ENCODE assay signal across 1 cellular context in genomic region chr19:14093117-14093784, GRCh38.
TF ChIP-seq lines count a peak whose summit lies in the region.

No MANE protein-coding gene starts in this region.

TF ChIP-seq in HEK293, 187 proteins besides CTCF, POLR2A, EP300 and RAD21 (continued from another document):
- peak; percentile 84; the same call in 1 of the 2 replicates for TF ChIP-seq TRIM28 (IDR thresholded peaks at IDR 0.05; ENCODE audit: borderline replicate concordance, low read length)
- TF ChIP-seq MEIS1 (CRISPR knock-in tag; IDR thresholded peaks at IDR 0.05; ENCODE audit: borderline replicate concordance): no peak
- TF ChIP-seq ZNF280D (tag by site-specific recombination; IDR thresholded peaks at IDR 0.05): 0 out of 2 replicates have a peak, but pooled peaks have one; percentile 27
- TF ChIP-seq ZNF664 (tag by site-specific recombination; IDR thresholded peaks at IDR 0.05): no peak
